2 cellular contexts compared by ENCODE assay signal in genomic region chr6:53896237-53896636, GRCh38.
A peak's percentile ranks its signal among the peaks of the same experiment; 100 is the strongest.
TF ChIP-seq lines count a peak whose summit lies in the region.

No MANE protein-coding gene starts in this region.

TF ChIP-seq in A549, 52 proteins besides CTCF, POLR2A, EP300 and RAD21:
- TF ChIP-seq CEBPB (IDR thresholded peaks at IDR 0.05) = peak in 1 of 2 experiments; percentile 27; a peak in 1 of 4 replicates
- TF ChIP-seq SMC3 (IDR thresholded peaks at IDR 0.05) = no peak

TF ChIP-seq in HCT116, 20 proteins besides CTCF, POLR2A, EP300 and RAD21:
- no peak for TF ChIP-seq REST (IDR thresholded peaks at IDR 0.05; ENCODE audit: low read depth)
- TF ChIP-seq SRF (IDR thresholded peaks at IDR 0.05; ENCODE audit: low read depth) = no peak
- TF ChIP-seq ELF1 (IDR thresholded peaks at IDR 0.05; ENCODE audit: borderline replicate concordance, low read depth) = no peak
- TF ChIP-seq SIN3A (IDR thresholded peaks at IDR 0.05; ENCODE audit: low read depth) = no peak
- TF ChIP-seq YY1 (IDR thresholded peaks at IDR 0.05; ENCODE audit: extremely low read depth, insufficient replicate concordance, low read depth, low read length) = no peak
- no peak for TF ChIP-seq POLR2AphosphoS5 (IDR thresholded peaks at IDR 0.05; ENCODE audit: low read depth, low read length)
- no peak for TF ChIP-seq ZFX (IDR thresholded peaks at IDR 0.05)
- no peak for TF ChIP-seq ZNF274 (IDR thresholded peaks at IDR 0.05; ENCODE audit: low read depth, low read length)
- TF ChIP-seq CEBPB (IDR thresholded peaks at IDR 0.05; ENCODE audit: low read depth) = no peak
